Comparison of ENCODE assay signal across 23 cellular contexts in genomic region chr7:36710186-36710813, GRCh38. TPM values are rescaled to one million over a fixed set of nuclear protein-coding genes. Genes with fewer than 3 reads are reported as not detected.
"Had no signal": no experiment of that assay in that cellular context is flagged by ENCODE, and none has a peak within 500 bp of the region (broad histone marks: within the 10 kb centered on the region; RNA-seq: fewer than 3 reads in every experiment).

No MANE protein-coding gene starts in this region.

- H3K4me3 ChIP-seq: psoas muscle, spleen had no signal

- H3K4me1 Mint-ChIP-seq: nephron had no signal

- ATAC-seq: activated naive CD8-positive, alpha-beta T cell treated with anti-CD3 and anti-CD28 coated beads, Interleukin-2, amount 50 U/mL, for 24 hours; left ventricle myocardium superior; psoas muscle; sciatic nerve; SK-N-SH treated with all-trans-retinoic acid at 6 μM for 48 hours had no signal

- H3K4me3 Mint-ChIP-seq: activated naive CD8-positive, alpha-beta T cell treated with anti-CD3 and anti-CD28 coated beads, Interleukin-2, amount 50 U/mL, for 24 hours; nephron had no signal

- H3K27me3 ChIP-seq: spleen had no signal

- H3K27me3 Mint-ChIP-seq: activated naive CD8-positive, alpha-beta T cell treated with anti-CD3 and anti-CD28 coated beads, Interleukin-2, amount 50 U/mL, for 24 hours had no signal

- H3K27ac ChIP-seq: epithelial cell of prostate, psoas muscle had no signal

- H3K4me1 ChIP-seq: psoas muscle had no signal

- H3K9me3 ChIP-seq: psoas muscle had no signal

- H3K27ac Mint-ChIP-seq: activated naive CD8-positive, alpha-beta T cell treated with anti-CD3 and anti-CD28 coated beads, Interleukin-2, amount 50 U/mL, for 24 hours; nephron had no signal

- DNase-seq: activated CD4-positive, alpha-beta T cell treated with anti-CD3 and anti-CD28 coated beads for 1 hour; activated CD4-positive, alpha-beta T cell treated with anti-CD3 and anti-CD28 coated beads, Interleukin-2, amount 50 U/mL, for 48 hours; activated naive CD4-positive, alpha-beta T cell; activated naive CD8-positive, alpha-beta T cell treated with anti-CD3 and anti-CD28 coated beads, Interleukin-2, amount 50 U/mL, for 24 hours; aorta; dermis blood vessel endothelial cell; foreskin melanocyte; head of caudate nucleus; kidney; left ventricle myocardium superior; mesenchymal stem cell; nucleus accumbens; psoas muscle; spleen; T-helper 1 cell; T1000 had no signal

RNA-seq across cellular contexts. Expression of gene AOAH, which starts 14.0 kb away (rescaled TPM):
- total RNA-seq: bronchial epithelial cell, chondrocyte, dermis blood vessel endothelial cell, fibroblast of lung had no signal
- polyA plus RNA-seq: fibroblast of lung had no signal
